ENCODE assay signal across 1 cellular context in genomic region chr2:85580206-85580605, GRCh38.
TF ChIP-seq lines count a peak whose summit lies in the region.

No MANE protein-coding gene starts in this region.

TF ChIP-seq in HepG2, 621 proteins besides CTCF, POLR2A, EP300 and RAD21:
- TF ChIP-seq ZNF264 (CRISPR knock-in tag; IDR thresholded peaks at IDR 0.05) (no peak), ZFY (CRISPR knock-in tag; IDR thresholded peaks at IDR 0.05) (no peak), ZNF792 (CRISPR knock-in tag; IDR thresholded peaks at IDR 0.05) (no peak), ZNF746 (CRISPR knock-in tag; IDR thresholded peaks at IDR 0.05) (no peak), ZNF329 (CRISPR knock-in tag; IDR thresholded peaks at IDR 0.05; ENCODE audit: low read depth) (no peak), TAF15 (IDR thresholded peaks at IDR 0.05; ENCODE audit: low read depth, low read length, poor library complexity, severe bottlenecking) (no peak), MYC (CRISPR knock-in tag; IDR thresholded peaks at IDR 0.05; ENCODE audit: borderline replicate concordance) (no peak)
- TF ChIP-seq, protein P1, sequence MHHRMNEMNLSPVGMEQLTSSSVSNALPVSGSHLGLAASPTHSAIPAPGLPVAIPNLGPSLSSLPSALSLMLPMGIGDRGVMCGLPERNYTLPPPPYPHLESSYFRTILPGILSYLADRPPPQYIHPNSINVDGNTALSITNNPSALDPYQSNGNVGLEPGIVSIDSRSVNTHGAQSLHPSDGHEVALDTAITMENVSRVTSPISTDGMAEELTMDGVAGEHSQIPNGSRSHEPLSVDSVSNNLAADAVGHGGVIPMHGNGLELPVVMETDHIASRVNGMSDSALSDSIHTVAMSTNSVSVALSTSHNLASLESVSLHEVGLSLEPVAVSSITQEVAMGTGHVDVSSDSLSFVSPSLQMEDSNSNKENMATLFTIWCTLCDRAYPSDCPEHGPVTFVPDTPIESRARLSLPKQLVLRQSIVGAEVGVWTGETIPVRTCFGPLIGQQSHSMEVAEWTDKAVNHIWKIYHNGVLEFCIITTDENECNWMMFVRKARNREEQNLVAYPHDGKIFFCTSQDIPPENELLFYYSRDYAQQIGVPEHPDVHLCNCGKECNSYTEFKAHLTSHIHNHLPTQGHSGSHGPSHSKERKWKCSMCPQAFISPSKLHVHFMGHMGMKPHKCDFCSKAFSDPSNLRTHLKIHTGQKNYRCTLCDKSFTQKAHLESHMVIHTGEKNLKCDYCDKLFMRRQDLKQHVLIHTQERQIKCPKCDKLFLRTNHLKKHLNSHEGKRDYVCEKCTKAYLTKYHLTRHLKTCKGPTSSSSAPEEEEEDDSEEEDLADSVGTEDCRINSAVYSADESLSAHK (CRISPR knock-in tag; IDR thresholded peaks at IDR 0.05; ENCODE audit: borderline replicate concordance), result no peak
- TF ChIP-seq, protein P2, sequence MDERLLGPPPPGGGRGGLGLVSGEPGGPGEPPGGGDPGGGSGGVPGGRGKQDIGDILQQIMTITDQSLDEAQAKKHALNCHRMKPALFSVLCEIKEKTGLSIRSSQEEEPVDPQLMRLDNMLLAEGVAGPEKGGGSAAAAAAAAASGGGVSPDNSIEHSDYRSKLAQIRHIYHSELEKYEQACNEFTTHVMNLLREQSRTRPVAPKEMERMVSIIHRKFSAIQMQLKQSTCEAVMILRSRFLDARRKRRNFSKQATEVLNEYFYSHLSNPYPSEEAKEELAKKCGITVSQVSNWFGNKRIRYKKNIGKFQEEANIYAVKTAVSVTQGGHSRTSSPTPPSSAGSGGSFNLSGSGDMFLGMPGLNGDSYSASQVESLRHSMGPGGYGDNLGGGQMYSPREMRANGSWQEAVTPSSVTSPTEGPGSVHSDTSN (CRISPR knock-in tag; IDR thresholded peaks at IDR 0.05), result no peak
- TF ChIP-seq, protein P3, sequence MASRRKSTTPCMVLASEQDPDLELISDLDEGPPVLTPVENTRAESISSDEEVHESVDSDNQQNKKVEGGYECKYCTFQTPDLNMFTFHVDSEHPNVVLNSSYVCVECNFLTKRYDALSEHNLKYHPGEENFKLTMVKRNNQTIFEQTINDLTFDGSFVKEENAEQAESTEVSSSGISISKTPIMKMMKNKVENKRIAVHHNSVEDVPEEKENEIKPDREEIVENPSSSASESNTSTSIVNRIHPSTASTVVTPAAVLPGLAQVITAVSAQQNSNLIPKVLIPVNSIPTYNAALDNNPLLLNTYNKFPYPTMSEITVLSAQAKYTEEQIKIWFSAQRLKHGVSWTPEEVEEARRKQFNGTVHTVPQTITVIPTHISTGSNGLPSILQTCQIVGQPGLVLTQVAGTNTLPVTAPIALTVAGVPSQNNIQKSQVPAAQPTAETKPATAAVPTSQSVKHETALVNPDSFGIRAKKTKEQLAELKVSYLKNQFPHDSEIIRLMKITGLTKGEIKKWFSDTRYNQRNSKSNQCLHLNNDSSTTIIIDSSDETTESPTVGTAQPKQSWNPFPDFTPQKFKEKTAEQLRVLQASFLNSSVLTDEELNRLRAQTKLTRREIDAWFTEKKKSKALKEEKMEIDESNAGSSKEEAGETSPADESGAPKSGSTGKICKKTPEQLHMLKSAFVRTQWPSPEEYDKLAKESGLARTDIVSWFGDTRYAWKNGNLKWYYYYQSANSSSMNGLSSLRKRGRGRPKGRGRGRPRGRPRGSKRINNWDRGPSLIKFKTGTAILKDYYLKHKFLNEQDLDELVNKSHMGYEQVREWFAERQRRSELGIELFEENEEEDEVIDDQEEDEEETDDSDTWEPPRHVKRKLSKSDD (CRISPR knock-in tag; IDR thresholded peaks at IDR 0.05; ENCODE audit: low read depth), result no peak
- TF ChIP-seq, protein P4, sequence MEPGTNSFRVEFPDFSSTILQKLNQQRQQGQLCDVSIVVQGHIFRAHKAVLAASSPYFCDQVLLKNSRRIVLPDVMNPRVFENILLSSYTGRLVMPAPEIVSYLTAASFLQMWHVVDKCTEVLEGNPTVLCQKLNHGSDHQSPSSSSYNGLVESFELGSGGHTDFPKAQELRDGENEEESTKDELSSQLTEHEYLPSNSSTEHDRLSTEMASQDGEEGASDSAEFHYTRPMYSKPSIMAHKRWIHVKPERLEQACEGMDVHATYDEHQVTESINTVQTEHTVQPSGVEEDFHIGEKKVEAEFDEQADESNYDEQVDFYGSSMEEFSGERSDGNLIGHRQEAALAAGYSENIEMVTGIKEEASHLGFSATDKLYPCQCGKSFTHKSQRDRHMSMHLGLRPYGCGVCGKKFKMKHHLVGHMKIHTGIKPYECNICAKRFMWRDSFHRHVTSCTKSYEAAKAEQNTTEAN (CRISPR knock-in tag; conservative IDR thresholded peaks at IDR 0.05), result no peak
